Comparison of ENCODE assay signal across 17 cellular contexts in genomic region chr4:77376788-77377460, GRCh38.
"Had no signal": no experiment of that assay in that cellular context is flagged by ENCODE, and none has a peak within 500 bp of the region (broad histone marks: within the 10 kb centered on the region; RNA-seq: fewer than 3 reads in every experiment).

No MANE protein-coding gene starts in this region.

- H3K4me1 ChIP-seq: left ventricle myocardium inferior, prostate gland, spleen, upper lobe of left lung had no signal

- H3K9me3 Mint-ChIP-seq: activated naive CD8-positive, alpha-beta T cell treated with anti-CD3 and anti-CD28 coated beads, Interleukin-2, amount 10 ng/mL, durations not matched to agents 7 days and 5 days had no signal

- H3K27ac ChIP-seq: coronary artery, epithelial cell of prostate, left ventricle myocardium inferior, prostate gland, spleen, upper lobe of left lung had no signal

- H3K36me3 Mint-ChIP-seq: activated naive CD8-positive, alpha-beta T cell treated with anti-CD3 and anti-CD28 coated beads, Interleukin-2, amount 10 ng/mL, durations not matched to agents 7 days and 5 days had no signal

- H3K36me3 ChIP-seq: left ventricle myocardium inferior, prostate gland, spleen, upper lobe of left lung had no signal

- ATAC-seq: stimulated activated naive CD8-positive, alpha-beta T cell treated with anti-CD3 and anti-CD28 coated beads, Interleukin-15, Interleukin-2, amounts not matched to agents 100 U/mL and 50 U/mL, for 24 hours had no signal

- H3K9me3 ChIP-seq: left ventricle myocardium inferior, prostate gland, spleen, upper lobe of left lung had no signal

- H3K4me3 Mint-ChIP-seq: activated naive CD8-positive, alpha-beta T cell treated with anti-CD3 and anti-CD28 coated beads, Interleukin-2, amount 10 ng/mL, durations not matched to agents 7 days and 5 days had no signal

- H3K4me3 ChIP-seq: coronary artery, left ventricle myocardium inferior, prostate gland, spleen, upper lobe of left lung had no signal

- DNase-seq: activated naive CD4-positive, alpha-beta T cell treated with Interleukin-2 at 50 U/mL for 16 hours; activated naive CD8-positive, alpha-beta T cell treated with anti-CD3 and anti-CD28 coated beads, Interleukin-2, amount 10 ng/mL, durations not matched to agents 7 days and 5 days; activated T-cell treated with anti-CD3 and anti-CD28 coated beads, Interleukin-2, amount 50 U/mL, for 1 hour; amniotic stem cell; cerebellar nuclear complex; foreskin fibroblast; kidney glomerular epithelial cell; left ventricle myocardium inferior; mammary epithelial cell; spleen; stimulated activated CD4-positive, alpha-beta T cell treated with anti-CD3 and anti-CD28 coated beads, Interleukin-4, amount 100 ng/mL, for 24 hours; stimulated activated naive CD8-positive, alpha-beta T cell treated with anti-CD3 and anti-CD28 coated beads, Interleukin-15, Interleukin-2, amounts not matched to agents 100 U/mL and 50 U/mL, for 24 hours; T-helper 9 cell had no signal

- H3K27me3 ChIP-seq: spleen, upper lobe of left lung had no signal

- H3K27ac Mint-ChIP-seq: activated naive CD8-positive, alpha-beta T cell treated with anti-CD3 and anti-CD28 coated beads, Interleukin-2, amount 10 ng/mL, durations not matched to agents 7 days and 5 days had no signal
